18 cellular contexts compared by ENCODE assay signal in the genomic region with DNA sequence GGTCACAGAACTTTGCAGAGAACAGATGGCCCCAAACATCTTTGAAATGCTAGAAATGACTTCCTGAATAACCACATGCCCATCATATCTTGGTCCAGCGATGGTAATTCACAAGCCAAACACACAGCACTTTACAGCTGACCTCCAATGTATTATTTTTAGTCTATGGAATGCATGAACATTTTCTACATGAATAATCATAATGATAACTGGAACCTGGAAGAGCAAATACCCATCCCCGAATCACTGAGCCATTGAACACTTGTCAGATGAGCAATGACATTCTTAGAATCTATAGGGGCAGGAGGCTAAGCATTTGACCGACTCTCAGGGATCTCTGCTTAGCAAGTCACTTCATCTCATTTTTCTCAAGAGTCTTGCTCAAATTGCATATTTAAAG.
"Had no signal": no experiment of that assay in that cellular context is flagged by ENCODE, and none has a peak within 500 bp of the region (broad histone marks: within the 10 kb centered on the region; RNA-seq: fewer than 3 reads in every experiment).

No MANE protein-coding gene starts in this region.

- H3K9me3 ChIP-seq: colonic mucosa, esophagus squamous epithelium, gastroesophageal sphincter, ovary, right atrium auricular region, sigmoid colon had no signal

- H3K9ac ChIP-seq: neural progenitor cell had no signal

- H3K79me2 ChIP-seq: hepatocyte had no signal

- ATAC-seq: gastroesophageal sphincter; natural killer cell treated with Interleukin-12 subunit alpha and Interleukin-12 subunit beta and Interleukin-15 and Interleukin-18, amount 100 ng/mL, for 72 hours had no signal

- H3K27me3 ChIP-seq: colonic mucosa, gastroesophageal sphincter, neural progenitor cell, ovary, right atrium auricular region, sigmoid colon had no signal

- H3K36me3 ChIP-seq: colonic mucosa, esophagus squamous epithelium, gastroesophageal sphincter, neural progenitor cell, ovary, right atrium auricular region, sigmoid colon had no signal

- H3K27ac ChIP-seq: colonic mucosa, esophagus squamous epithelium, gastroesophageal sphincter, hepatocyte, neural progenitor cell, ovary, right atrium auricular region, sigmoid colon had no signal

- DNase-seq: colonic mucosa; dermis blood vessel endothelial cell; esophagus squamous epithelium; foreskin fibroblast; kidney; nucleus accumbens; ovary; sigmoid colon; small intestine; stimulated activated CD4-positive, alpha-beta T cell treated with anti-CD3 and anti-CD28 coated beads, Interleukin-12 subunit alpha, Interleukin-12 subunit beta, amount 100 ng/mL, for 4 hours; stimulated activated CD4-positive, alpha-beta T cell treated with anti-CD3 and anti-CD28 coated beads, Interleukin-2, amount 100 ng/mL, for 48 hours; stimulated activated naive CD4-positive, alpha-beta T cell treated with Interleukin-2 at 50 U/mL for 16 hours had no signal

- H3K4me2 ChIP-seq: hepatocyte, neural progenitor cell had no signal

- FAIRE-seq: kidney, small intestine, urothelium cell line had no signal

- H3K4me3 ChIP-seq: colonic mucosa, esophagus squamous epithelium, gastroesophageal sphincter, hepatocyte, neural progenitor cell, ovary, right atrium auricular region, sigmoid colon had no signal

- H3K4me1 ChIP-seq: colonic mucosa, esophagus squamous epithelium, gastroesophageal sphincter, neural progenitor cell, right atrium auricular region, sigmoid colon had no signal

- H2AFZ ChIP-seq: hepatocyte, neural progenitor cell had no signal
